Comparison of ENCODE assay signal across 22 cellular contexts in the genomic region with DNA sequence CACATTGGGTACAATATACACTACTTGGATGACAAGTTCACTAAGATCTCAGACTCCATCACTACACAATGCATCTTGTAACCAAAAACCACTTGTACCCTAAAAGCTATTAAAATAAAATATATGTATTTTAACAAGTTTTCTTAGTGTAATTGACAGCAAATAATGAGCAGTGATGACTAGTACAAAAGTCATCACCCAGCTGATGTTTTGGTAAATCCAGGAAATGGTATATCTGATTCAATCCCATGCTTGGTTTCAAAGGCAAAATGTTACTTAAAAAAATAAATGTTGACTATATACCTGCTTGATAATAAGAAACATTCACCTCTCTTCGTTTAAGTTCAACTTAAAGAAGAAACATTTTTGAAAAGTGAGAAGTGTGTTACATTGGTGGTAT.
"Had no signal": no experiment of that assay in that cellular context is flagged by ENCODE, and none has a peak within 500 bp of the region (broad histone marks: within the 10 kb centered on the region; RNA-seq: fewer than 3 reads in every experiment).

No MANE protein-coding gene starts in this region.

- ATAC-seq: activated naive CD4-positive, alpha-beta T cell treated with anti-CD3 and anti-CD28 coated beads, Interleukin-2, amount 50 U/mL, for 72 hours; activated T-helper 17 cell treated with anti-CD3 and anti-CD28 coated beads, Interleukin-2, amount 50 U/mL, for 72 hours; heart right ventricle; left colon; stimulated activated naive CD8-positive, alpha-beta T cell treated with anti-CD3 and anti-CD28 coated beads, Interleukin-15, amount 100 ng/mL, for 72 hours had no signal

- H3K4me3 ChIP-seq: esophagus squamous epithelium, heart right ventricle, right lobe of liver, skin epidermis, tibial artery had no signal

- H3K4me1 ChIP-seq: esophagus squamous epithelium, right lobe of liver, tibial artery had no signal

- H3K27ac ChIP-seq: esophagus squamous epithelium, heart right ventricle, right lobe of liver, skin epidermis, tibial artery had no signal

- FAIRE-seq: urothelium cell line had no signal

- H3K4me3 Mint-ChIP-seq: activated T-cell treated with anti-CD3 and anti-CD28 coated beads, Interleukin-2, amount 50 U/mL, for 24 hours; activated T-helper 17 cell treated with anti-CD3 and anti-CD28 coated beads, Interleukin-2, amount 50 U/mL, for 72 hours; brain; memory B cell; stimulated activated naive CD8-positive, alpha-beta T cell treated with anti-CD3 and anti-CD28 coated beads, Interleukin-15, amount 100 ng/mL, for 72 hours had no signal

- H3K27ac Mint-ChIP-seq: activated naive CD4-positive, alpha-beta T cell treated with anti-CD3 and anti-CD28 coated beads, Interleukin-2, amount 50 U/mL, for 72 hours; activated T-cell treated with anti-CD3 and anti-CD28 coated beads, Interleukin-2, amount 50 U/mL, for 24 hours; activated T-helper 17 cell treated with anti-CD3 and anti-CD28 coated beads, Interleukin-2, amount 50 U/mL, for 72 hours; brain; memory B cell; stimulated activated naive CD8-positive, alpha-beta T cell treated with anti-CD3 and anti-CD28 coated beads, Interleukin-15, amount 100 ng/mL, for 72 hours had no signal

- H3K9me3 ChIP-seq: esophagus squamous epithelium, right lobe of liver, tibial artery had no signal

- H3K27me3 ChIP-seq: heart right ventricle, right lobe of liver, tibial artery had no signal

- H3K36me3 ChIP-seq: esophagus squamous epithelium, heart right ventricle, right lobe of liver, tibial artery had no signal

- H3K36me3 Mint-ChIP-seq: activated naive CD4-positive, alpha-beta T cell treated with anti-CD3 and anti-CD28 coated beads, Interleukin-2, amount 50 U/mL, for 72 hours had no signal

- H3K4me1 Mint-ChIP-seq: activated T-helper 17 cell treated with anti-CD3 and anti-CD28 coated beads, Interleukin-2, amount 50 U/mL, for 72 hours; stimulated activated naive CD8-positive, alpha-beta T cell treated with anti-CD3 and anti-CD28 coated beads, Interleukin-15, amount 100 ng/mL, for 72 hours had no signal

- DNase-seq: activated CD8-positive, alpha-beta memory T cell treated with anti-CD3 and anti-CD28 coated beads, Interleukin-2, amount 50 U/mL, for 4 hours; activated T-cell treated with anti-CD3 and anti-CD28 coated beads, Interleukin-2, amount 50 U/mL, for 24 hours; aorta; caudate nucleus; dermis blood vessel endothelial cell; effector CD8-positive, alpha-beta T cell; esophagus squamous epithelium; heart right ventricle; islet precursor cell; left colon; occipital lobe; posterior cingulate gyrus; right lobe of liver; stimulated activated CD4-positive, alpha-beta T cell treated with anti-CD3 and anti-CD28 coated beads, Interleukin-1b, Interleukin-23, amount 100 ng/mL, for 48 hours; stimulated activated naive CD8-positive, alpha-beta T cell treated with anti-CD3 and anti-CD28 coated beads, Interleukin-15, amount 100 ng/mL, for 72 hours; tibial artery had no signal

- H3K9me3 Mint-ChIP-seq: activated T-cell treated with anti-CD3 and anti-CD28 coated beads, Interleukin-2, amount 50 U/mL, for 24 hours; activated T-helper 17 cell treated with anti-CD3 and anti-CD28 coated beads, Interleukin-2, amount 50 U/mL, for 72 hours; stimulated activated naive CD8-positive, alpha-beta T cell treated with anti-CD3 and anti-CD28 coated beads, Interleukin-15, amount 100 ng/mL, for 72 hours had no signal

- H3K27me3 Mint-ChIP-seq: brain, memory B cell had no signal
